Comparison of ENCODE assay signal across 19 cellular contexts in the genomic region with DNA sequence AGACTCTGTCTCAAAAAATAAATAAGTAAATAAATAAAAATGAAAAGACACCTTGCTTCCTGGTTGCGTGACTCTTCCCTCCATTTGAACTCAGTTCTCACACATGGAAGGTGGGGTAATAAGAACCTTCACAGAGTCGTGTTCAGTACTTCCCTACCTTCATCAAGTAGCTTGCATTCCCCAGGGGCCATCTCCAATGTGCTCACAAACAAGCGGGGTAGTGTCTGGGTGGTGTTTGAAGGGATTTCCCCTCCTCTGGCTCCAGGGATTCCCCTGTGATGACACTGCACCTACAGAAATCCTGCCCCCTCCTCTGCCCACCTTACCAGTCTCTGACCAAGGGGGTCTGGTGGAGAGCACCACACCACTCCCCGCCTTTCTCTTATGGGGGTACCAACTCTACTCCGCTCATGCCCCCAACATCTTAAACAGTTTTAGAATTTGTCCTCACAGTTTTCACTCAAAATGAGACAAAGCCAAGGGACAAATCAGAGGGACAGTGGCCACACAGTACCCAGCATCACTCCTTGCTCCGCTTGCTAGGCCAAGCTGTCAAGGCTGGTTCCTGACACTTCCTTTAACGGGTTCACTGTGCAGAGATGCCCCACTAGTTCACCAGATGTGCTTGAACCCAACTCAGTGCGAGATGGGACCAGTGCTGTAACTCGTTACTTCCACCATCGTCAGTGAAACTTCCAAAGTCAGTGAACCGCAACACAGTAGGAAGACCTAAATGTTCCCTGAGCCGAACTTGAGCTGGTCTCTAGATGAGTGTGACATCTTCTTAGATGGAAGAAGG.
DNase-seq lines count a peak whose midpoint lies in the region; ATAC-seq and TF ChIP-seq lines count a peak whose summit lies in the region.
"Had no signal": no experiment of that assay in that cellular context is flagged by ENCODE, and none has a peak within 500 bp of the region (broad histone marks: within the 10 kb centered on the region; RNA-seq: fewer than 3 reads in every experiment).

No MANE protein-coding gene starts in this region.

- DNase-seq in GM13976 (ENCODE audit: low spot score) (peak; percentile 43), RWPE1 (ENCODE audit: low spot score) (no peak), naive B cell (peak; percentile 12), lower lobe of right lung (no peak), NCI-H187 (lab: John Stamatoyannopoulos, UW) (no peak), CD1c-positive myeloid dendritic cell (ENCODE audit: extremely low spot score) (no peak)
- no peak for DNase-seq in natural killer cell treated with Interleukin-12 subunit alpha and Interleukin-12 subunit beta and Interleukin-15 and Interleukin-18, amount 100 ng/mL, for 72 hours (ENCODE audit: low spot score)
- DNase-seq: Caco-2; CD4-positive, CD25-positive, alpha-beta regulatory T cell; H7; NCI-H1092; NCI-H146; NCI-H2081 treated with DMSO at 0.1 percent for 48 hours; NCI-H510A treated with DMSO at 0.1 percent for 48 hours had no signal

- H3K27ac Mint-ChIP-seq in naive B cell, result peak overlapping the region in 2 of 6 donors; percentile 25 to 62
- H3K27ac Mint-ChIP-seq in natural killer cell treated with Interleukin-12 subunit alpha and Interleukin-12 subunit beta and Interleukin-15 and Interleukin-18, amount 100 ng/mL, for 72 hours, result no peak overlapping the region
- H3K27ac Mint-ChIP-seq: CD4-positive, CD25-positive, alpha-beta regulatory T cell had no signal

- in situ Hi-C loops in GM13976 (cut with MboI; ENCODE audit: low sequenced_read_pairs, unreplicated experiment), result no loop called here

- H3K4me2 ChIP-seq in BLaER1, result peak overlapping the region; percentile 48
- H3K4me2 ChIP-seq: A549 had no signal

- no peaks in the 10 kb centered on the region for H3K36me3 Mint-ChIP-seq in naive B cell
- H3K36me3 Mint-ChIP-seq in natural killer cell treated with Interleukin-12 subunit alpha and Interleukin-12 subunit beta and Interleukin-15 and Interleukin-18, amount 100 ng/mL, for 72 hours, result no peaks in the 10 kb centered on the region
- H3K36me3 Mint-ChIP-seq: CD4-positive, CD25-positive, alpha-beta regulatory T cell had no signal

- H3K4me3 ChIP-seq in BLaER1 (no peak overlapping the region), lower lobe of right lung (no peak overlapping the region)
- H3K4me3 ChIP-seq: A549, K562 had no signal

- peaks cover 7 to 13% (median 13%) of the 10 kb centered on the region in 3 donors for H3K4me1 Mint-ChIP-seq in naive B cell
- H3K4me1 Mint-ChIP-seq in natural killer cell treated with Interleukin-12 subunit alpha and Interleukin-12 subunit beta and Interleukin-15 and Interleukin-18, amount 100 ng/mL, for 72 hours (ENCODE audit: low read depth in 2 of 2), result peaks cover 0 to 6% of the 10 kb centered on the region in 2 donors
- H3K4me1 Mint-ChIP-seq: CD4-positive, CD25-positive, alpha-beta regulatory T cell had no signal

- no peaks in the 10 kb centered on the region for H4K20me1 ChIP-seq in BLaER1

- peaks cover 3 to 10% (median 7%) of the 10 kb centered on the region in 3 donors for H3K27me3 Mint-ChIP-seq in naive B cell
- H3K27me3 Mint-ChIP-seq in natural killer cell treated with Interleukin-12 subunit alpha and Interleukin-12 subunit beta and Interleukin-15 and Interleukin-18, amount 100 ng/mL, for 72 hours, result peaks cover 0 to 13% of the 10 kb centered on the region in 2 donors

- TF ChIP-seq CTCF in GM13976 (IDR thresholded peaks at IDR 0.05; ENCODE audit: borderline replicate concordance, control extremely low read depth, extremely low read depth, insufficient read depth, missing control alignments) (no peak), RWPE1 (conservative IDR thresholded peaks at IDR 0.05; ENCODE audit: low read depth) (no peak), lower lobe of right lung (IDR thresholded peaks at IDR 0.05) (no peak)

- H3K9me3 Mint-ChIP-seq in naive B cell, result peaks cover 0 to 4% (median 0%) of the 10 kb centered on the region in 7 donors
- no peaks in the 10 kb centered on the region for H3K9me3 Mint-ChIP-seq in natural killer cell treated with Interleukin-12 subunit alpha and Interleukin-12 subunit beta and Interleukin-15 and Interleukin-18, amount 100 ng/mL, for 72 hours

- H3K27me3 ChIP-seq in BLaER1 (no peaks in the 10 kb centered on the region), lower lobe of right lung (ENCODE audit: low read depth) (no peaks in the 10 kb centered on the region)

- H3K9ac ChIP-seq in BLaER1, result no peak overlapping the region

- POLR2A ChIA-PET in RWPE1 (lab: Yijun Ruan, JAX; ENCODE audit: low non-redundant PET), result no interaction called here

- no peaks in the 10 kb centered on the region for H3K36me3 ChIP-seq in BLaER1
- no peaks in the 10 kb centered on the region for H3K36me3 ChIP-seq in lower lobe of right lung

- H3K27ac ChIP-seq in BLaER1 (no peak overlapping the region), RWPE1 (peak overlapping the region; percentile 96), lower lobe of right lung (no peak overlapping the region)

- ATAC-seq in naive B cell (ENCODE audit: low read depth in 2 of 2) (peak; percentile 96 to 97), lower lobe of right lung (no peak)
- ATAC-seq in natural killer cell treated with Interleukin-12 subunit alpha and Interleukin-12 subunit beta and Interleukin-15 and Interleukin-18, amount 100 ng/mL, for 72 hours, result no peak
- ATAC-seq: A549, K562, Panc1, Right ventricle myocardium inferior had no signal

- H3K4me1 ChIP-seq in BLaER1 (peaks cover 23% of the 10 kb centered on the region), lower lobe of right lung (no peaks in the 10 kb centered on the region)
- H3K4me1 ChIP-seq: Caco-2 had no signal

- H3K9me3 ChIP-seq in BLaER1 (no peaks in the 10 kb centered on the region), lower lobe of right lung (no peaks in the 10 kb centered on the region)
- H3K9me3 ChIP-seq: A549, Caco-2 had no signal

- intact Hi-C loops in lower lobe of right lung (cut with DNase I), result no loop called here

- CTCF ChIA-PET in RWPE1 (lab: Yijun Ruan, JAX), result interaction anchor here (1.2 kb wide), 1 partner anchor 52 kb away, joined by 4 read pairs; no protein-coding TSS in a partner anchor

- H3K4me3 Mint-ChIP-seq in naive B cell, result peak overlapping the region in 1 of 8 donors; percentile 20
- no peak overlapping the region for H3K4me3 Mint-ChIP-seq in natural killer cell treated with Interleukin-12 subunit alpha and Interleukin-12 subunit beta and Interleukin-15 and Interleukin-18, amount 100 ng/mL, for 72 hours
- H3K4me3 Mint-ChIP-seq: CD4-positive, CD25-positive, alpha-beta regulatory T cell had no signal

Comparison
In these comparisons a context has a peak if more than half of its experiments do, and no peak if none do; other contexts are left out.
1. DNase-seq: peak in GM13976 (single experiment) and naive B cell (single experiment); none in RWPE1 (single experiment), natural killer cell treated with Interleukin-12 subunit alpha and Interleukin-12 subunit beta and Interleukin-15 and Interleukin-18, amount 100 ng/mL, for 72 hours (single experiment), lower lobe of right lung (single experiment), NCI-H187 (0 of 2) and CD1c-positive myeloid dendritic cell (single experiment).
2. ATAC-seq: peak in naive B cell (2 of 2); none in natural killer cell treated with Interleukin-12 subunit alpha and Interleukin-12 subunit beta and Interleukin-15 and Interleukin-18, amount 100 ng/mL, for 72 hours (0 of 2) and lower lobe of right lung (0 of 2).